In genomic region chr14:104820669-104821228, GRCh38 we compare ENCODE assay signal across 9 cellular contexts. TPM values are rescaled to one million over a fixed set of nuclear protein-coding genes. Genes with fewer than 3 reads are reported as not detected.
DNase-seq lines count a peak whose midpoint lies in the region; ATAC-seq and TF ChIP-seq lines count a peak whose summit lies in the region.
"Had no signal": no experiment of that assay in that cellular context is flagged by ENCODE, and none has a peak within 500 bp of the region (broad histone marks: within the 10 kb centered on the region; RNA-seq: fewer than 3 reads in every experiment).

No MANE protein-coding gene starts in this region.

- TF ChIP-seq POLR2A in ovary (IDR thresholded peaks at IDR 0.05): no peak

- peak; percentile 79 for DNase-seq in GM23338 (ENCODE audit: low spot score)
- DNase-seq in SK-N-DZ (ENCODE audit: low spot score): peak; percentile 76
- peak in 1 of 2 donors; percentile 52 for DNase-seq in foreskin keratinocyte
- peak; percentile 46 to 73 (median 65) for DNase-seq in ovary
- DNase-seq in activated T-helper 2 cell treated with anti-CD3 and anti-CD28 coated beads, Interferon-gamma antibody, Interleukin-2, Interleukin-4, amounts not matched to agents 10 μg/mL and 5 μg/mL and 100 μg/mL, durations not matched to agents 14 hours and 24 hours and 36 hours (ENCODE audit: low spot score): no peak
- no peak for DNase-seq in OCI-LY7 (ENCODE audit: low spot score)

- H2AFZ ChIP-seq in GM23338 (peak overlapping the region; percentile 88; the same call in 1 of the 2 replicates), OCI-LY7 (ENCODE audit: low read length) (no peak overlapping the region)

- H3K4me2 ChIP-seq in GM23338: no peak overlapping the region
- H3K4me2 ChIP-seq in OCI-LY7 (ENCODE audit: low read length): no peak overlapping the region

- H3K9me3 ChIP-seq in ovary (no peaks in the 10 kb centered on the region), OCI-LY7 (ENCODE audit: low read length) (no peaks in the 10 kb centered on the region)

- H3K4me1 ChIP-seq in GM23338 (ENCODE audit: insufficient read depth): peaks cover 9% of the 10 kb centered on the region
- H3K4me1 ChIP-seq in foreskin keratinocyte: no peaks in the 10 kb centered on the region
- no peaks in the 10 kb centered on the region for H3K4me1 ChIP-seq in ovary (ENCODE audit: insufficient read depth)
- peaks cover 8% of the 10 kb centered on the region for H3K4me1 ChIP-seq in OCI-LY7 (ENCODE audit: insufficient read depth, low read length, poor library complexity, severe bottlenecking)

- no peak overlapping the region for H3K27ac Mint-ChIP-seq in GM23338
- H3K27ac Mint-ChIP-seq in activated T-helper 2 cell treated with anti-CD3 and anti-CD28 coated beads, Interferon-gamma antibody, Interleukin-2, Interleukin-4, amounts not matched to agents 10 μg/mL and 5 μg/mL and 100 μg/mL, durations not matched to agents 14 hours and 24 hours and 36 hours: no peak overlapping the region

- POLR2A ChIA-PET in OCI-LY7 (lab: Charles Lee): no interaction called here

- TF ChIP-seq CTCF in GM23338 (conservative IDR thresholded peaks at IDR 0.05; ENCODE audit: low read depth in 2 of 2) (peak; percentile 42 to 75; a peak in 3 of 4 replicates), foreskin keratinocyte (conservative IDR thresholded peaks at IDR 0.05) (peak; percentile 78), ovary (IDR thresholded peaks at IDR 0.05) (peak in 2 of 3 donors; percentile 37 to 39), OCI-LY7 (conservative IDR thresholded peaks at IDR 0.05; ENCODE audit: low read length) (no peak)

- H3K27ac ChIP-seq in GM23338 (ENCODE audit: low read depth): no peak overlapping the region
- H3K27ac ChIP-seq in foreskin keratinocyte: no peak overlapping the region
- H3K27ac ChIP-seq in ovary: no peak overlapping the region
- no peak overlapping the region for H3K27ac ChIP-seq in OCI-LY7 (ENCODE audit: low read depth, low read length, poor library complexity, severe bottlenecking)
- H3K27ac ChIP-seq: SJSA1 had no signal

- TF ChIP-seq EP300 in ovary (IDR thresholded peaks at IDR 0.05): no peak

- 6 to 14% (median 14%) methylated on average over 22 of the region's 22 CpGs for WGBS in ovary, 3 donors

- H3K27me3 ChIP-seq in GM23338 (ENCODE audit: insufficient read depth) (peaks cover 28% of the 10 kb centered on the region), foreskin keratinocyte (no peaks in the 10 kb centered on the region), ovary (no peaks in the 10 kb centered on the region)
- H3K27me3 ChIP-seq: SJSA1 had no signal

- H3K9me3 Mint-ChIP-seq in GM23338: peaks cover 18% of the 10 kb centered on the region
- peaks cover 10% of the 10 kb centered on the region for H3K9me3 Mint-ChIP-seq in activated T-helper 2 cell treated with anti-CD3 and anti-CD28 coated beads, Interferon-gamma antibody, Interleukin-2, Interleukin-4, amounts not matched to agents 10 μg/mL and 5 μg/mL and 100 μg/mL, durations not matched to agents 14 hours and 24 hours and 36 hours

- H3K36me3 ChIP-seq in GM23338 (ENCODE audit: insufficient read depth): no peaks in the 10 kb centered on the region; the same call in 1 of the 2 replicates
- no peaks in the 10 kb centered on the region for H3K36me3 ChIP-seq in ovary
- H3K36me3 ChIP-seq in OCI-LY7 (ENCODE audit: insufficient read depth, low read length): peaks cover 7% of the 10 kb centered on the region

- H3F3A ChIP-seq in GM23338 (replicated peaks; ENCODE audit: low read depth): no peaks in the 10 kb centered on the region

- H4K20me1 ChIP-seq in GM23338 (replicated peaks; ENCODE audit: insufficient read depth): no peaks in the 10 kb centered on the region; the same call in 1 of the 2 replicates
- no peaks in the 10 kb centered on the region for H4K20me1 ChIP-seq in OCI-LY7 (ENCODE audit: insufficient read depth, low read length)

- peaks cover 9% of the 10 kb centered on the region for H3K4me1 Mint-ChIP-seq in GM23338
- H3K4me1 Mint-ChIP-seq in activated T-helper 2 cell treated with anti-CD3 and anti-CD28 coated beads, Interferon-gamma antibody, Interleukin-2, Interleukin-4, amounts not matched to agents 10 μg/mL and 5 μg/mL and 100 μg/mL, durations not matched to agents 14 hours and 24 hours and 36 hours (ENCODE audit: low read depth): peaks cover 6% of the 10 kb centered on the region

- no peak overlapping the region for H3K4me3 Mint-ChIP-seq in GM23338
- H3K4me3 Mint-ChIP-seq in activated T-helper 2 cell treated with anti-CD3 and anti-CD28 coated beads, Interferon-gamma antibody, Interleukin-2, Interleukin-4, amounts not matched to agents 10 μg/mL and 5 μg/mL and 100 μg/mL, durations not matched to agents 14 hours and 24 hours and 36 hours (ENCODE audit: low read depth): no peak overlapping the region

- CTCF ChIA-PET in OCI-LY7 (lab: Charles Lee; ENCODE audit: unreplicated experiment): no interaction called here

- ATAC-seq in GM23338 (peak; percentile 80), foreskin keratinocyte (peak; percentile 84), HG02571 (IDR thresholded peaks at IDR 0.05; ENCODE audit: unreplicated experiment) (no peak), GM19467 (IDR thresholded peaks at IDR 0.05; ENCODE audit: unreplicated experiment) (no peak)

- H3K9me2 ChIP-seq in GM23338 (ENCODE audit: insufficient read depth): peaks cover 17% of the 10 kb centered on the region
- no peaks in the 10 kb centered on the region for H3K9me2 ChIP-seq in OCI-LY7 (ENCODE audit: insufficient read depth, low read length)

- no TSS peak for BruUV-seq in OCI-LY7 (replicated peaks; lab: Mats Ljungman, UMichigan)

- H3K27me3 Mint-ChIP-seq in GM23338 (ENCODE audit: insufficient read depth, low read depth, poor library complexity): peaks cover 37% of the 10 kb centered on the region
- peaks cover 17% of the 10 kb centered on the region for H3K27me3 Mint-ChIP-seq in activated T-helper 2 cell treated with anti-CD3 and anti-CD28 coated beads, Interferon-gamma antibody, Interleukin-2, Interleukin-4, amounts not matched to agents 10 μg/mL and 5 μg/mL and 100 μg/mL, durations not matched to agents 14 hours and 24 hours and 36 hours (ENCODE audit: low read depth)

- H3K79me2 ChIP-seq in GM23338 (replicated peaks; ENCODE audit: insufficient read depth) (0 out of 2 replicates have a peak, but pooled peaks cover 4% of the 10 kb centered on the region), OCI-LY7 (ENCODE audit: insufficient read depth, low read depth, low read length) (peaks cover 8% of the 10 kb centered on the region; the same call in 1 of the 2 replicates)

- peaks cover 15% of the 10 kb centered on the region for H3K36me3 Mint-ChIP-seq in GM23338 (ENCODE audit: low read depth)
- peaks cover 11% of the 10 kb centered on the region for H3K36me3 Mint-ChIP-seq in activated T-helper 2 cell treated with anti-CD3 and anti-CD28 coated beads, Interferon-gamma antibody, Interleukin-2, Interleukin-4, amounts not matched to agents 10 μg/mL and 5 μg/mL and 100 μg/mL, durations not matched to agents 14 hours and 24 hours and 36 hours (ENCODE audit: low read depth)

- intact Hi-C loops in ovary (cut with DNase I): loop anchor here in 2 of 4 donors (1.0 to 5.0 kb wide), 2 partner anchors 33 to 52 kb away; no protein-coding TSS in a partner anchor
- intact Hi-C loops in activated T-helper 2 cell treated with anti-CD3 and anti-CD28 coated beads, Interferon-gamma antibody, Interleukin-2, Interleukin-4, amounts not matched to agents 10 μg/mL and 5 μg/mL and 100 μg/mL, durations not matched to agents 14 hours and 24 hours and 36 hours (cut with micrococcal nuclease): no loop called here
- intact Hi-C loops in OCI-LY7 (cut with micrococcal nuclease; ENCODE audit: unreplicated experiment): no loop called here

- no peak overlapping the region for H3K4me3 ChIP-seq in GM23338
- no peak overlapping the region for H3K4me3 ChIP-seq in ovary
- H3K4me3 ChIP-seq in OCI-LY7 (ENCODE audit: low read depth, low read length, poor library complexity, severe bottlenecking): no peak overlapping the region
- H3K4me3 ChIP-seq: SJSA1 had no signal

RNA-seq across cellular contexts. Expression of gene ZBTB42, which starts 19.8 kb away (rescaled TPM):
- total RNA-seq in GM23338 (2014; rRNA removed; shearing (Covaris generic)): 4.4 and 7.5 TPM in 2 replicates
- polyA plus RNA-seq in GM23338 (2016; fragmentation: Nextera tagmentation; extraction: Ambion mirVana) (0.66 and 0.70 TPM in 2 replicates), foreskin keratinocyte (1.8 and 1.9 TPM in 2 replicates), ovary (1 to 10 TPM in 1 of 2 donors, under 1 TPM in 1; 0.42 to 1.8 TPM)
- 0.92 and 1.4 TPM in 2 replicates for polyA plus RNA-seq in SK-N-DZ (2014; cell fraction: cytosol; rRNA removed)
- 0.95 and 1.6 TPM in 2 replicates for polyA plus RNA-seq in SK-N-DZ (2014; cell fraction: nucleus; rRNA removed)
- total RNA-seq in foreskin keratinocyte (2.3 TPM in 2 replicates), ovary (10 to 100 TPM in 1 of 7 donors, 1 to 10 TPM in 6; 2.0 to 18.7 (median 4.1) TPM), OCI-LY7 (2022) (1.9 and 2.4 TPM in 2 replicates)
- 5.2 and 5.4 TPM in 2 replicates for total RNA-seq in activated T-helper 2 cell treated with anti-CD3 and anti-CD28 coated beads, Interferon-gamma antibody, Interleukin-2, Interleukin-4, amounts not matched to agents 10 μg/mL and 5 μg/mL and 100 μg/mL, durations not matched to agents 14 hours and 24 hours and 36 hours
- total RNA-seq in OCI-LY7 (2014; rRNA removed; shearing (Covaris generic)): 0.98 and 2.4 TPM in 2 replicates

RNA-seq across cellular contexts. Expression of gene AKT1, which starts 25.2 kb away (rescaled TPM):
- total RNA-seq in GM23338 (2014; rRNA removed; shearing (Covaris generic)): 74.3 and 78.7 TPM in 2 replicates
- polyA plus RNA-seq in GM23338 (2016; fragmentation: Nextera tagmentation; extraction: Ambion mirVana) (19.2 and 23.7 TPM in 2 replicates), foreskin keratinocyte (113 and 123 TPM in 2 replicates), ovary (10 to 100 TPM; 53.9 to 72.6 TPM)
- polyA plus RNA-seq in SK-N-DZ (2014; cell fraction: cytosol; rRNA removed): 70.4 and 70.8 TPM in 2 replicates
- polyA plus RNA-seq in SK-N-DZ (2014; cell fraction: nucleus; rRNA removed): 137 and 171 TPM in 2 replicates
- total RNA-seq in foreskin keratinocyte (147 and 156 TPM in 2 replicates), ovary (100 to 1,000 TPM in 4 of 7 donors, 10 to 100 TPM in 3; 58.1 to 105 (median 103) TPM), OCI-LY7 (2022) (108 and 109 TPM in 2 replicates)
- total RNA-seq in activated T-helper 2 cell treated with anti-CD3 and anti-CD28 coated beads, Interferon-gamma antibody, Interleukin-2, Interleukin-4, amounts not matched to agents 10 μg/mL and 5 μg/mL and 100 μg/mL, durations not matched to agents 14 hours and 24 hours and 36 hours: 145 TPM in 2 replicates
- 75.4 and 83.0 TPM in 2 replicates for total RNA-seq in OCI-LY7 (2014; rRNA removed; shearing (Covaris generic))

RNA-seq across cellular contexts. Expression of gene CEP170B, which starts 44.3 kb away (rescaled TPM):
- total RNA-seq in GM23338 (2014; rRNA removed; shearing (Covaris generic)): 31.3 and 37.1 TPM in 2 replicates
- 4.6 and 5.3 TPM in 2 replicates for polyA plus RNA-seq in GM23338 (2016; fragmentation: Nextera tagmentation; extraction: Ambion mirVana)
- polyA plus RNA-seq in SK-N-DZ (2014; cell fraction: cytosol; rRNA removed): 1.6 and 2.8 TPM in 2 replicates
- 7.4 and 8.4 TPM in 2 replicates for polyA plus RNA-seq in SK-N-DZ (2014; cell fraction: nucleus; rRNA removed)
- 35.1 and 37.3 TPM in 2 replicates for total RNA-seq in foreskin keratinocyte
- polyA plus RNA-seq in foreskin keratinocyte: 16.9 and 17.0 TPM in 2 replicates
- total RNA-seq in ovary: 10 to 100 TPM in 4 of 7 donors, 1 to 10 TPM in 3; 3.0 to 22.7 (median 11.7) TPM
- polyA plus RNA-seq in ovary: 1 to 10 TPM; 1.9 to 5.1 TPM
- total RNA-seq in activated T-helper 2 cell treated with anti-CD3 and anti-CD28 coated beads, Interferon-gamma antibody, Interleukin-2, Interleukin-4, amounts not matched to agents 10 μg/mL and 5 μg/mL and 100 μg/mL, durations not matched to agents 14 hours and 24 hours and 36 hours: 8.5 TPM in 2 replicates
- 0.16 TPM in 1 of 2 replicates, not detected in the other for total RNA-seq in OCI-LY7 (2014; rRNA removed; shearing (Covaris generic))
- 0.09 and 0.10 TPM in 2 replicates for total RNA-seq in OCI-LY7 (2022)

Comparison
In these comparisons a context has a peak if more than half of its experiments do, and no peak if none do; other contexts are left out.
1. ATAC-seq: peak in GM23338 (single experiment) and foreskin keratinocyte (single experiment); none in HG02571 (single experiment) and GM19467 (single experiment).
2. DNase-seq: peak in GM23338 (single experiment), SK-N-DZ (single experiment) and ovary (5 of 5); none in activated T-helper 2 cell treated with anti-CD3 and anti-CD28 coated beads, Interferon-gamma antibody, Interleukin-2, Interleukin-4, amounts not matched to agents 10 μg/mL and 5 μg/mL and 100 μg/mL, durations not matched to agents 14 hours and 24 hours and 36 hours (single experiment) and OCI-LY7 (single experiment).